ENCODE assay signal across 21 cellular contexts in the genomic region with DNA sequence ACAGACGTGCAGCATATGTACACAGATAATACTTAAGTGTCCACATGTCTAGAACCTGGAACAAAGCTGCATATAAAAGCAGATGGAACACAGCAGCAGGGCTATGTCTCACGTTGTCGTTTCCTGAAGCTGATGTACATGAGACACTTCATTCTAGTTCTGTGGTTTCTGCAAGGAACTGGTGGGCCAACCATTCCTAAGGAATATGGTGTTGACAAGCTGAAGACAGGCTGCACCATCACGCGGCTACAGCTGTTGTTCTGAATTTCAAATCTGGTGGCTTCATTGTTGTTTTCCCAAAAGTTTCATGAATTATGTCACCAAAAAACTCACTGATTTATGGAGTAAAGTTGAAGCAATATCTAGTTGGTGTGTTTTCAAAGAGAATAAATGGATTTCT. TPM values are rescaled to one million over a fixed set of nuclear protein-coding genes. Genes with fewer than 3 reads are reported as not detected.
DNase-seq lines count a peak whose midpoint lies in the region; ATAC-seq and TF ChIP-seq lines count a peak whose summit lies in the region.
"Had no signal": no experiment of that assay in that cellular context is flagged by ENCODE, and none has a peak within 500 bp of the region (broad histone marks: within the 10 kb centered on the region; RNA-seq: fewer than 3 reads in every experiment).

No MANE protein-coding gene starts in this region.

- H3K36me3 Mint-ChIP-seq in CD14-positive monocyte, result peaks cover 35 to 38% of the 10 kb centered on the region in 2 donors
- H3K36me3 Mint-ChIP-seq in endothelial cell (ENCODE audit: low read depth, unreplicated experiment), result no peaks in the 10 kb centered on the region
- H3K36me3 Mint-ChIP-seq: IgD-negative memory B cell had no signal

- DNase-seq in CD14-positive monocyte (ENCODE audit: low spot score), result no peak
- peak; percentile 49 for DNase-seq in LHCN-M2 (ENCODE audit: low read depth)
- DNase-seq in endothelial cell (ENCODE audit: low spot score), result no peak
- DNase-seq in posterior vena cava (ENCODE audit: low spot score), result peak; percentile 2
- no peak for DNase-seq in T-helper 9 cell
- no peak for DNase-seq in dermis blood vessel endothelial cell
- DNase-seq: HCEC 1CT, NCI-H1092 treated with DMSO at 0.1 percent for 48 hours, NCI-H1436, NCI-H187, NCI-H2081 treated with DMSO at 0.1 percent for 48 hours, NCI-H2171 treated with DMSO at 0.1 percent for 48 hours, NCI-H345, NCI-H524, NCI-H748 treated with DMSO at 0.1 percent for 48 hours, PC-9, RPMI8226, SHP77 treated with DMSO at 0.1 percent for 48 hours had no signal

- ATAC-seq in HG03039 (IDR thresholded peaks at IDR 0.05; ENCODE audit: unreplicated experiment), result no peak

- no peak overlapping the region for H3K4me3 Mint-ChIP-seq in CD14-positive monocyte
- H3K4me3 Mint-ChIP-seq in endothelial cell (ENCODE audit: unreplicated experiment), result no peak overlapping the region
- H3K4me3 Mint-ChIP-seq: B cell, IgD-negative memory B cell had no signal

- H3K4me1 Mint-ChIP-seq in CD14-positive monocyte (peaks cover 65% of the 10 kb centered on the region), endothelial cell (ENCODE audit: unreplicated experiment) (peaks cover under 1% of the 10 kb centered on the region)

- H3K27ac Mint-ChIP-seq in CD14-positive monocyte, result peak overlapping the region in 6 of 7 donors; percentile 94 to 99 (median 98)
- H3K27ac Mint-ChIP-seq in endothelial cell (ENCODE audit: unreplicated experiment), result peak overlapping the region; percentile 30
- H3K27ac Mint-ChIP-seq: B cell, IgD-negative memory B cell had no signal

- intact Hi-C loops in CD14-positive monocyte (cut with micrococcal nuclease), result no loop called here
- intact Hi-C loops in posterior vena cava (cut with DNase I), result no loop called here

- TF ChIP-seq CTCF in CD14-positive monocyte (IDR thresholded peaks at IDR 0.05) (no peak), endothelial cell (IDR thresholded peaks at IDR 0.05; ENCODE audit: unreplicated experiment) (no peak)

- H3K27me3 Mint-ChIP-seq in CD14-positive monocyte (ENCODE audit: low read depth in 3 of 3) (no peaks in the 10 kb centered on the region), endothelial cell (ENCODE audit: unreplicated experiment) (peaks cover 2% of the 10 kb centered on the region)
- H3K27me3 Mint-ChIP-seq: B cell, IgD-negative memory B cell had no signal

- peaks cover 0 to 2% (median 0%) of the 10 kb centered on the region in 7 donors for H3K9me3 Mint-ChIP-seq in CD14-positive monocyte
- peaks cover 4% of the 10 kb centered on the region for H3K9me3 Mint-ChIP-seq in endothelial cell (ENCODE audit: unreplicated experiment)
- H3K9me3 Mint-ChIP-seq: IgD-negative memory B cell had no signal

RNA-seq across cellular contexts. Expression of a gene that starts 33.7 kb away (rescaled TPM):
- polyA plus RNA-seq in CD14-positive monocyte, result 10 to 100 TPM; 29.2 to 30.9 TPM
- 23.7 and 24.2 TPM in 2 replicates for total RNA-seq in LHCN-M2 (2014; rRNA removed)
- polyA plus RNA-seq in LHCN-M2 (2012), result 25.9 TPM
- 16.0 TPM for total RNA-seq in endothelial cell (ENCODE audit: unreplicated experiment)
- total RNA-seq in posterior vena cava, result 10 to 100 TPM; 91.8 to 94.2 TPM
- 16.8 and 21.4 TPM in 2 replicates for total RNA-seq in dermis blood vessel endothelial cell

Comparison
In these comparisons a context has a peak if more than half of its experiments do, and no peak if none do; other contexts are left out.
1. DNase-seq: peak in LHCN-M2 (single experiment) and posterior vena cava (single experiment); none in CD14-positive monocyte (single experiment), endothelial cell (single experiment), T-helper 9 cell (single experiment) and dermis blood vessel endothelial cell (single experiment).